14 cellular contexts compared by ENCODE assay signal in the genomic region with DNA sequence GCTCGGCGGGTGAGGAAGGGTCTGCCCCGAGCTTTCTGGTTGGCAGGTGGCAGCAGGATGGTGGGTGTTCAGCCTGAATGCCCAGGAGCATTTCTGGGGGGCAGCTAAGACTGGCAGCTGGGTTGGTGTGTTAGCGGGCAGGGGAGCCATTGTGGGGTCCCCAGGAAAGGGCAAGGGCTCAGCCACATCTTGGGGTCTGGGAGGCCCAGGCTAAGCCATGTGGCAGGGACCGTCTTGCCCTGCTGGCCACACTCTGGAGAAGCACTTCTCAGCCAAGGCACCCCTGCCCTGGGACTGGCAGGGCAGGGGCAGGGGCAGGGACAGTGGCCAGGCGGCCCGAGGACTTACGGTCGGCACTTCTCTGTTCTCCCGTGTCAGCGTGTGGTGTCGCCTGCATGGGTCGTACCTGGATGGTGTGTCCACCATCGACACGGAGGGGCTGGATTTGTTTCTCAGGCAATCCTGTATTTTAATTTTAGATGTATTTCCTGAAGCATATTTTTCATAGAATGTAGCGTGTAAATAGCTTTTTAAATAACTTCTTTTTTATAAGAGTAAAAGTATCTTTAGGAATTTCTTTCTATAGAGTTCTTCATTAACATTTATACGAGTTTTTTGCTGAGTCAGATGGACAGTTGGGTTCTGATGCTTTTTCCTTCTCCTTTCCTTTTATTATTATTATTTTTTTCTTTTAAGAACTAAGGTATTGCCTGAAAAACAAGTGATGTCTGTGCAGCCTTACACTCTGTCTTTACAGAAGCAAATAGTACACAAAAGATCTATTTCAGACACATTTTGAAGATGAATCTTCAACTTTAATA.
DNase-seq lines count a peak whose midpoint lies in the region; ATAC-seq and TF ChIP-seq lines count a peak whose summit lies in the region.
"Had no signal": no experiment of that assay in that cellular context is flagged by ENCODE, and none has a peak within 500 bp of the region (broad histone marks: within the 10 kb centered on the region; RNA-seq: fewer than 3 reads in every experiment).

No MANE protein-coding gene starts in this region.

- no peak overlapping the region for H2AFZ ChIP-seq in SK-N-SH (ENCODE audit: low read depth)

- H3K27ac ChIP-seq in SK-N-SH (ENCODE audit: low read depth in 2 of 2, low read length in 1 of 2): no peak overlapping the region
- no peak overlapping the region for H3K27ac ChIP-seq in WERI-Rb-1
- H3K27ac ChIP-seq: 22Rv1, KMS-11, thoracic aorta had no signal

- CTCF ChIA-PET in SK-N-SH (lab: Yijun Ruan, JAX): interaction anchor here (0.6 to 6.3 kb wide), 6 partner anchors 14 to 535 kb away, joined by 3 to 126 read pairs (median 4); no protein-coding TSS in a partner anchor

- no peak overlapping the region for H3K4me2 ChIP-seq in SK-N-SH
- H3K4me2 ChIP-seq: KMS-11 had no signal

- intact Hi-C loops in cardiac septum (cut with DNase I) (no loop called here), sciatic nerve (cut with DNase I) (no loop called here)

- TF ChIP-seq EP300 in SK-N-SH (IDR thresholded peaks at IDR 0.05; ENCODE audit: borderline replicate concordance in 1 of 2, low read depth in 1 of 2, low read length in 1 of 2): no peak

- DNase-seq in SK-N-SH: peak; percentile 16
- DNase-seq in WERI-Rb-1: peak; percentile 4
- peak; percentile 71 for DNase-seq in cardiac septum (ENCODE audit: low spot score)
- DNase-seq in sciatic nerve (ENCODE audit: low spot score): peak; percentile 50
- DNase-seq in NCI-H748 treated with DMSO at 0.1 percent for 48 hours (lab: John Stamatoyannopoulos, UW): no peak
- DNase-seq: activated naive CD8-positive, alpha-beta T cell treated with anti-CD3 and anti-CD28 coated beads, Interleukin-2, amount 50 U/mL, for 24 hours; NCI-H1930 had no signal

- POLR2A ChIA-PET in SK-N-SH (lab: Yijun Ruan, JAX): no interaction called here

- H3K9ac ChIP-seq in SK-N-SH: no peak overlapping the region
- H3K9ac ChIP-seq: KMS-11 had no signal

- H3K36me3 ChIP-seq in SK-N-SH (replicated peaks in 1 of 2; ENCODE audit: control insufficient read depth in 1 of 2, insufficient read depth in 2 of 2, low read length in 1 of 2) (peaks cover 0 to 16% of the 10 kb centered on the region in 2 experiments), WERI-Rb-1 (peaks cover 36% of the 10 kb centered on the region)

- no peaks in the 10 kb centered on the region for H3K9me3 ChIP-seq in SK-N-SH
- no peaks in the 10 kb centered on the region for H3K9me3 ChIP-seq in WERI-Rb-1 (ENCODE audit: severe bottlenecking)
- H3K9me3 ChIP-seq: thoracic aorta had no signal

- no peak overlapping the region for H3K4me3 ChIP-seq in SK-N-SH (ENCODE audit: low read depth in 2 of 2, low read length in 1 of 2)
- no peak overlapping the region for H3K4me3 ChIP-seq in WERI-Rb-1 (ENCODE audit: low read depth, low read length)
- H3K4me3 ChIP-seq: thoracic aorta had no signal

- H3K4me1 ChIP-seq in SK-N-SH (ENCODE audit: control insufficient read depth in 1 of 2, insufficient read depth in 2 of 2, low read depth in 1 of 2, low read length in 1 of 2): peaks cover 0 to 4% of the 10 kb centered on the region in 2 experiments; a peak in 1 of 4 replicates

- TF ChIP-seq RAD21 in SK-N-SH (IDR thresholded peaks at IDR 0.05; ENCODE audit: low read length): no peak

- ATAC-seq in SK-N-SH treated with all-trans-retinoic acid at 6 μM for 48 hours (no peak), sciatic nerve (no peak), HG02970 (IDR thresholded peaks at IDR 0.05; ENCODE audit: low FRiP score, unreplicated experiment) (no peak), HG03280 (IDR thresholded peaks at IDR 0.05; ENCODE audit: unreplicated experiment) (no peak)
- ATAC-seq: activated CD4-positive, CD25-positive, alpha-beta regulatory T cell treated with anti-CD3 and anti-CD28 coated beads, Interleukin-2, amount 50 U/mL, for 24 hours; activated naive CD8-positive, alpha-beta T cell treated with anti-CD3 and anti-CD28 coated beads, Interleukin-2, amount 50 U/mL, for 24 hours had no signal

- WGBS in SK-N-SH (ENCODE audit: low lambda C conversion rate): 94% methylated on average over 10 of the region's 17 CpGs

- H3K9me2 ChIP-seq in SK-N-SH: no peaks in the 10 kb centered on the region

- H4K20me1 ChIP-seq in SK-N-SH (ENCODE audit: insufficient read depth): no peaks in the 10 kb centered on the region

- no peaks in the 10 kb centered on the region for H3K79me2 ChIP-seq in SK-N-SH (ENCODE audit: insufficient read depth)

- TF ChIP-seq CTCF in SK-N-SH (IDR thresholded peaks at IDR 0.05) (no peak), WERI-Rb-1 (IDR thresholded peaks at IDR 0.05; ENCODE audit: low read depth, low read length) (no peak)

- H3K27me3 ChIP-seq in SK-N-SH (ENCODE audit: insufficient read depth) (no peaks in the 10 kb centered on the region), WERI-Rb-1 (ENCODE audit: insufficient read depth, low read depth, severe bottlenecking) (no peaks in the 10 kb centered on the region)

- H3F3A ChIP-seq in SK-N-SH (replicated peaks; ENCODE audit: insufficient read depth): peaks cover 3% of the 10 kb centered on the region

TF ChIP-seq in SK-N-SH, 30 proteins besides CTCF, POLR2A, EP300 and RAD21 (continues in another document):
- TF ChIP-seq GATA2 (CRISPR knock-in tag; IDR thresholded peaks at IDR 0.05): no peak
- TF ChIP-seq RFX5 (IDR thresholded peaks at IDR 0.05; ENCODE audit: low read length): no peak
- TF ChIP-seq TEAD4 (IDR thresholded peaks at IDR 0.05; ENCODE audit: borderline replicate concordance, insufficient read depth): no peak
- TF ChIP-seq MXI1 (IDR thresholded peaks at IDR 0.05; ENCODE audit: low read depth, low read length): no peak
- TF ChIP-seq, protein P1, sequence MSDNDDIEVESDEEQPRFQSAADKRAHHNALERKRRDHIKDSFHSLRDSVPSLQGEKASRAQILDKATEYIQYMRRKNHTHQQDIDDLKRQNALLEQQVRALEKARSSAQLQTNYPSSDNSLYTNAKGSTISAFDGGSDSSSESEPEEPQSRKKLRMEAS (IDR thresholded peaks at IDR 0.05; ENCODE audit: low read depth): no peak
- no peak for TF ChIP-seq JUND (IDR thresholded peaks at IDR 0.05)
- TF ChIP-seq, protein P2, sequence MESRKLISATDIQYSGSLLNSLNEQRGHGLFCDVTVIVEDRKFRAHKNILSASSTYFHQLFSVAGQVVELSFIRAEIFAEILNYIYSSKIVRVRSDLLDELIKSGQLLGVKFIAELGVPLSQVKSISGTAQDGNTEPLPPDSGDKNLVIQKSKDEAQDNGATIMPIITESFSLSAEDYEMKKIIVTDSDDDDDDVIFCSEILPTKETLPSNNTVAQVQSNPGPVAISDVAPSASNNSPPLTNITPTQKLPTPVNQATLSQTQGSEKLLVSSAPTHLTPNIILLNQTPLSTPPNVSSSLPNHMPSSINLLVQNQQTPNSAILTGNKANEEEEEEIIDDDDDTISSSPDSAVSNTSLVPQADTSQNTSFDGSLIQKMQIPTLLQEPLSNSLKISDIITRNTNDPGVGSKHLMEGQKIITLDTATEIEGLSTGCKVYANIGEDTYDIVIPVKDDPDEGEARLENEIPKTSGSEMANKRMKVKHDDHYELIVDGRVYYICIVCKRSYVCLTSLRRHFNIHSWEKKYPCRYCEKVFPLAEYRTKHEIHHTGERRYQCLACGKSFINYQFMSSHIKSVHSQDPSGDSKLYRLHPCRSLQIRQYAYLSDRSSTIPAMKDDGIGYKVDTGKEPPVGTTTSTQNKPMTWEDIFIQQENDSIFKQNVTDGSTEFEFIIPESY (IDR thresholded peaks at IDR 0.05; ENCODE audit: borderline replicate concordance, low read depth): no peak
- no peak for TF ChIP-seq NRF1 (IDR thresholded peaks at IDR 0.05; ENCODE audit: low read depth, low read length)

TF ChIP-seq in SK-N-SH treated with all-trans-retinoic acid at 6 μM for 48 hours, 23 proteins besides CTCF, POLR2A, EP300 and RAD21:
- TF ChIP-seq, protein P3, sequence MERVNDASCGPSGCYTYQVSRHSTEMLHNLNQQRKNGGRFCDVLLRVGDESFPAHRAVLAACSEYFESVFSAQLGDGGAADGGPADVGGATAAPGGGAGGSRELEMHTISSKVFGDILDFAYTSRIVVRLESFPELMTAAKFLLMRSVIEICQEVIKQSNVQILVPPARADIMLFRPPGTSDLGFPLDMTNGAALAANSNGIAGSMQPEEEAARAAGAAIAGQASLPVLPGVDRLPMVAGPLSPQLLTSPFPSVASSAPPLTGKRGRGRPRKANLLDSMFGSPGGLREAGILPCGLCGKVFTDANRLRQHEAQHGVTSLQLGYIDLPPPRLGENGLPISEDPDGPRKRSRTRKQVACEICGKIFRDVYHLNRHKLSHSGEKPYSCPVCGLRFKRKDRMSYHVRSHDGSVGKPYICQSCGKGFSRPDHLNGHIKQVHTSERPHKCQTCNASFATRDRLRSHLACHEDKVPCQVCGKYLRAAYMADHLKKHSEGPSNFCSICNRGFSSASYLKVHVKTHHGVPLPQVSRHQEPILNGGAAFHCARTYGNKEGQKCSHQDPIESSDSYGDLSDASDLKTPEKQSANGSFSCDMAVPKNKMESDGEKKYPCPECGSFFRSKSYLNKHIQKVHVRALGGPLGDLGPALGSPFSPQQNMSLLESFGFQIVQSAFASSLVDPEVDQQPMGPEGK (CRISPR knock-in tag; IDR thresholded peaks at IDR 0.05; ENCODE audit: borderline replicate concordance): no peak
- TF ChIP-seq BACH2 (CRISPR knock-in tag; IDR thresholded peaks at IDR 0.05; ENCODE audit: borderline replicate concordance) (no peak), ZFP30 (CRISPR knock-in tag; IDR thresholded peaks at IDR 0.05) (no peak), GLIS3 (CRISPR knock-in tag; IDR thresholded peaks at IDR 0.05) (no peak), TOX (CRISPR knock-in tag; IDR thresholded peaks at IDR 0.05; ENCODE audit: borderline replicate concordance) (no peak), SNAI2 (CRISPR knock-in tag; IDR thresholded peaks at IDR 0.05) (no peak), ISL1 (CRISPR knock-in tag; IDR thresholded peaks at IDR 0.05) (no peak), CSDC2 (CRISPR knock-in tag; IDR thresholded peaks at IDR 0.05) (no peak), PPARA (CRISPR knock-in tag; IDR thresholded peaks at IDR 0.05; ENCODE audit: borderline replicate concordance) (no peak), RARB (CRISPR knock-in tag; IDR thresholded peaks at IDR 0.05) (no peak)
